Comparison of ENCODE assay signal across 8 cellular contexts in the genomic region with DNA sequence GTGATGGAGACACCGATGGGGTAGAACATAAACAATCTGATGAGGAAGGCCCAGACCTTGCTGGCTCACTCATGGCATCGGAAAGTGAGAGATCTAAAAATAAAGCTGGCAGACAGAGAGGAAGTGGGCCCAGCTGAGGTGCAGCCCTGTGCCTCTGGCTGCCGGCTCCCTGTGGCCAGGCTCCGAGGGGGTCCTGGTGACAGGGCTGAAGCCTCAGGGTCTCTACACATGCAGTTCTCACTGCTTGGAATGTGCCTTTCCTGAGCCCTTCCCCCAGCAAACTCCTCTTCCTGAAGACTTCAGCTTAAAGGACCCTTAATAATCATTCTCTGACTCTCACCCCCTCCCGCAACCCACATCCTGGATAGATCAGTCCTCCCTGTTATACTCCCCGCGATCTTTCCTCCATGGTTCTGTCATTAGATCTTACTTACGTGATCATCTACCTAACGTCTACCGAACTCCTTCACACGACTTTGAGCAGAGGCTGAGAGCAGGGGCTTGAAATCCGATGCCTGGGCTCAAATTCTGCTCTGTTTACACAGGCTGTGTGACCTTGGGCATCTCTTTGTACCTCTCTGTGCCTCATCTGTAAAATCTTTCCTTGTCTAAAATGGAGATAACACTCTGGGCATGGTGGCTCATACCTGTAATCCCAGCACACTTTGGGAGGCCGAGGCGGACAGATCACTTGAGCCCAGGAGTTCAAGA. TPM values are rescaled to one million over a fixed set of nuclear protein-coding genes. Genes with fewer than 3 reads are reported as not detected.
DNase-seq lines count a peak whose midpoint lies in the region; ATAC-seq and TF ChIP-seq lines count a peak whose summit lies in the region.

No MANE protein-coding gene starts in this region.

- no peak overlapping the region for H2BK5ac ChIP-seq in trophoblast cell (ENCODE audit: low read depth, low read length, poor library complexity)

- no peak overlapping the region for H2BK12ac ChIP-seq in trophoblast cell (ENCODE audit: low read length)

- H3K4me2 ChIP-seq in trophoblast cell (ENCODE audit: low read length), result no peak overlapping the region

- H3K9me3 Mint-ChIP-seq in CD8-positive, alpha-beta memory T cell, result no peaks in the 10 kb centered on the region

- H3K4me3 ChIP-seq in CD8-positive, alpha-beta memory T cell (ENCODE audit: low read length), result peak overlapping the region; percentile 25
- H3K4me3 ChIP-seq in trophoblast cell (ENCODE audit: low read depth, low read length) (no peak overlapping the region), vagina (no peak overlapping the region)

- H2AFZ ChIP-seq in trophoblast cell (ENCODE audit: insufficient read depth, low read length, poor library complexity), result peak overlapping the region; percentile 32

- no peak overlapping the region for H3K23ac ChIP-seq in trophoblast cell (ENCODE audit: low read length)

- no peak overlapping the region for H3K18ac ChIP-seq in trophoblast cell (ENCODE audit: low read length)

- no peak overlapping the region for H3K27ac ChIP-seq in CD8-positive, alpha-beta memory T cell (ENCODE audit: low read depth, low read length)
- H3K27ac ChIP-seq in trophoblast cell (ENCODE audit: low read depth, low read length) (no peak overlapping the region), vagina (no peak overlapping the region)

- H4K12ac ChIP-seq in trophoblast cell (ENCODE audit: low read depth, low read length), result no peak overlapping the region

- no peak overlapping the region for H2BK120ac ChIP-seq in trophoblast cell (ENCODE audit: insufficient read depth, low read length, poor library complexity)

- H3K14ac ChIP-seq in trophoblast cell (ENCODE audit: low read length), result no peak overlapping the region

- peak overlapping the region; percentile 13 for H4K91ac ChIP-seq in trophoblast cell (ENCODE audit: low read depth, low read length)

- no peaks in the 10 kb centered on the region for H3K79me2 ChIP-seq in trophoblast cell (ENCODE audit: control insufficient read depth, insufficient read depth, low read length, poor library complexity)

- H3K27ac Mint-ChIP-seq in CD8-positive, alpha-beta memory T cell, result peak overlapping the region; percentile 66 to 92 (median 82)

- H3K27me3 Mint-ChIP-seq in CD8-positive, alpha-beta memory T cell, result peaks cover 7 to 8% of the 10 kb centered on the region in 2 donors

- H3K79me1 ChIP-seq in trophoblast cell (ENCODE audit: low read length), result peaks cover 6% of the 10 kb centered on the region

- no peak for TF ChIP-seq CTCF in vagina (IDR thresholded peaks at IDR 0.05)

- H3K4me3 Mint-ChIP-seq in CD8-positive, alpha-beta memory T cell, result peak overlapping the region; percentile 0 to 79 (median 59)

- H3K36me3 ChIP-seq in CD8-positive, alpha-beta memory T cell (ENCODE audit: insufficient read depth, low read length), result no peaks in the 10 kb centered on the region
- no peaks in the 10 kb centered on the region for H3K36me3 ChIP-seq in trophoblast cell (ENCODE audit: control insufficient read depth in 1 of 2, insufficient read depth in 2 of 2, low read length in 2 of 2)
- H3K36me3 ChIP-seq in vagina, result no peaks in the 10 kb centered on the region

- H3K4me1 ChIP-seq in CD8-positive, alpha-beta memory T cell (ENCODE audit: insufficient read depth, low read length), result peaks cover 32% of the 10 kb centered on the region
- H3K4me1 ChIP-seq in trophoblast cell (ENCODE audit: control insufficient read depth in 1 of 2, insufficient read depth in 2 of 2, low read length in 2 of 2), result peaks cover 28 to 35% of the 10 kb centered on the region in 2 experiments
- H3K4me1 ChIP-seq in vagina, result peaks cover 20% of the 10 kb centered on the region

- CTCF ChIA-PET in CD8-positive, alpha-beta memory T cell (lab: Charles Lee), result interaction anchor here (1.1 to 1.6 kb wide), 4 partner anchors 16 to 27 kb away, joined by 3 to 6 read pairs (median 5); no protein-coding TSS in a partner anchor

- H4K8ac ChIP-seq in trophoblast cell (ENCODE audit: low read depth, low read length), result no peak overlapping the region

- H3K4ac ChIP-seq in trophoblast cell (ENCODE audit: low read depth, low read length), result no peak overlapping the region

- no peaks in the 10 kb centered on the region for H3K9me3 ChIP-seq in CD8-positive, alpha-beta memory T cell (ENCODE audit: low read length)
- H3K9me3 ChIP-seq in trophoblast cell (ENCODE audit: insufficient read depth, low read depth, low read length) (no peaks in the 10 kb centered on the region), vagina (no peaks in the 10 kb centered on the region)

- ATAC-seq in GM21529 (IDR thresholded peaks at IDR 0.05; ENCODE audit: unreplicated experiment), result peak; percentile 54
- no peak for ATAC-seq in HG02588 (IDR thresholded peaks at IDR 0.05; ENCODE audit: unreplicated experiment)

- no peak overlapping the region for H3K9ac ChIP-seq in trophoblast cell (ENCODE audit: low read length)

- POLR2A ChIA-PET in CD8-positive, alpha-beta memory T cell (lab: Charles Lee), result interaction anchor here (0.5 to 1.5 kb wide), 3 partner anchors 16 to 1639 kb away, joined by 3 to 8 read pairs (median 5); no protein-coding TSS in a partner anchor

- no peak overlapping the region for H2AK5ac ChIP-seq in trophoblast cell (ENCODE audit: low read length)

- peaks cover 23 to 49% (median 24%) of the 10 kb centered on the region in 3 donors for H3K4me1 Mint-ChIP-seq in CD8-positive, alpha-beta memory T cell

- H3K27me3 ChIP-seq in CD8-positive, alpha-beta memory T cell (ENCODE audit: insufficient read depth, low read length, poor library complexity, severe bottlenecking), result no peaks in the 10 kb centered on the region
- no peaks in the 10 kb centered on the region for H3K27me3 ChIP-seq in trophoblast cell (ENCODE audit: insufficient read depth, low read length)
- no peaks in the 10 kb centered on the region for H3K27me3 ChIP-seq in vagina

- WGBS in trophoblast cell (ENCODE audit: extremely low coverage, insufficient coverage, insufficient read length), result no CpG with 5 or more reads among the region's 14 CpGs

- TF ChIP-seq POLR2A in vagina (IDR thresholded peaks at IDR 0.05), result no peak

- no peaks in the 10 kb centered on the region for H3K36me3 Mint-ChIP-seq in CD8-positive, alpha-beta memory T cell

- DNase-seq in CD8-positive, alpha-beta memory T cell, result peak; percentile 40 to 84 (median 67)
- DNase-seq in NOMO-1 (lab: John Stamatoyannopoulos, UW; ENCODE audit: unreplicated experiment in 2 of 2) (peak; percentile 42 to 85), trophoblast cell (no peak), NCI-H2107 (lab: John Stamatoyannopoulos, UW) (no peak), vagina (ENCODE audit: extremely low spot score in 2 of 2) (no peak)
- peak; percentile 17 to 36 for DNase-seq in activated T-helper 1 cell treated with anti-CD3 and anti-CD28 coated beads, Interleukin-2, amount 50 U/mL, for 16 hours (ENCODE audit: low read depth in 1 of 2, low spot score in 1 of 2)

- intact Hi-C loops in vagina (cut with DNase I), result no loop called here

RNA-seq across cellular contexts. Expression of a gene that starts 33.1 kb away (rescaled TPM):
- not detected for total RNA-seq in CD8-positive, alpha-beta memory T cell
- polyA plus RNA-seq in CD8-positive, alpha-beta memory T cell, result 0.05 TPM
- 5.1 and 5.5 TPM in 2 replicates for polyA plus RNA-seq in trophoblast cell (2013)
- total RNA-seq in vagina, result not detected

RNA-seq across cellular contexts. Expression of a gene that starts 54.5 kb away (rescaled TPM):
- total RNA-seq in CD8-positive, alpha-beta memory T cell, result 10 to 100 TPM; 31.4 to 32.3 TPM
- polyA plus RNA-seq in CD8-positive, alpha-beta memory T cell, result 22.2 TPM
- polyA plus RNA-seq in trophoblast cell (2013), result 17.7 and 17.9 TPM in 2 replicates
- 9.1 TPM for total RNA-seq in vagina

Comparison
In these comparisons a context has a peak if more than half of its experiments do, and no peak if none do; other contexts are left out.
1. DNase-seq: peak in CD8-positive, alpha-beta memory T cell (5 of 5), NOMO-1 (2 of 2) and activated T-helper 1 cell treated with anti-CD3 and anti-CD28 coated beads, Interleukin-2, amount 50 U/mL, for 16 hours (2 of 2); none in trophoblast cell (0 of 2), NCI-H2107 (single experiment) and vagina (0 of 2).